2 cellular contexts compared by ENCODE assay signal in genomic region chr4:183348706-183349659, GRCh38.
TF ChIP-seq lines count a peak whose summit lies in the region.

No MANE protein-coding gene starts in this region.

TF ChIP-seq in GM23338, 12 proteins besides CTCF, POLR2A, EP300 and RAD21:
- TF ChIP-seq ETS1 (IDR thresholded peaks at IDR 0.05) = no peak
- TF ChIP-seq EZH2 (IDR thresholded peaks at IDR 0.05; ENCODE audit: low read depth, unreplicated experiment) = no peak
- no peak for TF ChIP-seq JUNB (IDR thresholded peaks at IDR 0.05; ENCODE audit: unreplicated experiment)

TF ChIP-seq in H1, 55 proteins besides CTCF, POLR2A, EP300 and RAD21:
- TF ChIP-seq SRF (IDR thresholded peaks at IDR 0.05; ENCODE audit: low read depth, low read length) (0 out of 2 replicates have a peak, but pooled peaks have one; percentile 36), ASH2L (IDR thresholded peaks at IDR 0.05; ENCODE audit: low read length) (no peak)
